Comparison of ENCODE assay signal across 21 cellular contexts in genomic region chr6:128538763-128539162, GRCh38.
"Had no signal": no experiment of that assay in that cellular context is flagged by ENCODE, and none has a peak within 500 bp of the region (broad histone marks: within the 10 kb centered on the region; RNA-seq: fewer than 3 reads in every experiment).

No MANE protein-coding gene starts in this region.

- H3K27ac ChIP-seq: adrenal gland, esophagus muscularis mucosa, foreskin keratinocyte, hepatocyte, pancreas, right lobe of liver, thoracic aorta had no signal

- H3K4me3 Mint-ChIP-seq: dendritic cell treated with granulocyte-macrophage colony-stimulating factor and Interleukin-4, amounts not matched to agents 40 ng/mL and 50 ng/mL, for 4 days; natural killer cell; stimulated activated effector memory CD8-positive, alpha-beta T cell treated with anti-CD3 and anti-CD28 coated beads, Interleukin-12 subunit alpha, Interleukin-12 subunit beta, amount 100 ng/mL, for 72 hours had no signal

- H3K36me3 ChIP-seq: adrenal gland, esophagus muscularis mucosa, pancreas, right lobe of liver, thoracic aorta had no signal

- H3K4me2 ChIP-seq: hepatocyte, smooth muscle cell had no signal

- ATAC-seq: foreskin keratinocyte; left cardiac atrium; natural killer cell; pancreas; right lobe of liver; stimulated activated effector memory CD8-positive, alpha-beta T cell treated with anti-CD3 and anti-CD28 coated beads, Interleukin-12 subunit alpha, Interleukin-12 subunit beta, amount 100 ng/mL, for 72 hours had no signal

- H3K4me1 Mint-ChIP-seq: natural killer cell; stimulated activated effector memory CD8-positive, alpha-beta T cell treated with anti-CD3 and anti-CD28 coated beads, Interleukin-12 subunit alpha, Interleukin-12 subunit beta, amount 100 ng/mL, for 72 hours had no signal

- H3K27ac Mint-ChIP-seq: dendritic cell treated with granulocyte-macrophage colony-stimulating factor and Interleukin-4, amounts not matched to agents 40 ng/mL and 50 ng/mL, for 4 days; natural killer cell; stimulated activated effector memory CD8-positive, alpha-beta T cell treated with anti-CD3 and anti-CD28 coated beads, Interleukin-12 subunit alpha, Interleukin-12 subunit beta, amount 100 ng/mL, for 72 hours had no signal

- H3K9me3 ChIP-seq: adrenal gland, esophagus muscularis mucosa, pancreas, right lobe of liver, thoracic aorta had no signal

- H3K36me3 Mint-ChIP-seq: natural killer cell; stimulated activated effector memory CD8-positive, alpha-beta T cell treated with anti-CD3 and anti-CD28 coated beads, Interleukin-12 subunit alpha, Interleukin-12 subunit beta, amount 100 ng/mL, for 72 hours had no signal

- DNase-seq: activated CD4-positive, alpha-beta T cell treated with anti-CD3 and anti-CD28 coated beads, Interleukin-2, amount 50 U/mL, for 1 hour; activated CD4-positive, CD25-positive, alpha-beta regulatory T cell treated with anti-CD3 and anti-CD28 coated beads, Interleukin-2, amount 50 U/mL, for 72 hours; activated CD8-positive, alpha-beta memory T cell treated with anti-CD3 and anti-CD28 coated beads, Interleukin-2, amount 50 U/mL, for 4 hours; activated effector memory CD4-positive, alpha-beta T cell treated with Interleukin-2 at 50 U/mL for 16 hours; activated naive CD4-positive, alpha-beta T cell treated with anti-CD3 and anti-CD28 coated beads, Interleukin-2, amount 50 U/mL, for 16 hours; activated T-cell treated with anti-CD3 and anti-CD28 coated beads, Interleukin-2, amount 50 U/mL, for 48 hours; adrenal gland; effector CD8-positive, alpha-beta T cell; left cardiac atrium; mesendoderm; natural killer cell; pancreas; right lobe of liver; stimulated activated CD4-positive, alpha-beta T cell treated with anti-CD3 and anti-CD28 coated beads, Interleukin-4, amount 100 ng/mL, for 24 hours had no signal

- H3K4me1 ChIP-seq: adrenal gland, esophagus muscularis mucosa, foreskin keratinocyte, pancreas, right lobe of liver had no signal

- H3K27me3 ChIP-seq: adrenal gland, esophagus muscularis mucosa, foreskin keratinocyte, hepatocyte, pancreas, right lobe of liver had no signal

- H2AFZ ChIP-seq: hepatocyte had no signal

- H3K4me3 ChIP-seq: adrenal gland, esophagus muscularis mucosa, hepatocyte, pancreas, right lobe of liver, smooth muscle cell, thoracic aorta had no signal

- H3K9me3 Mint-ChIP-seq: dendritic cell treated with granulocyte-macrophage colony-stimulating factor and Interleukin-4, amounts not matched to agents 40 ng/mL and 50 ng/mL, for 4 days; natural killer cell; stimulated activated effector memory CD8-positive, alpha-beta T cell treated with anti-CD3 and anti-CD28 coated beads, Interleukin-12 subunit alpha, Interleukin-12 subunit beta, amount 100 ng/mL, for 72 hours had no signal

- H3K79me2 ChIP-seq: hepatocyte had no signal

- H3K27me3 Mint-ChIP-seq: dendritic cell treated with granulocyte-macrophage colony-stimulating factor and Interleukin-4, amounts not matched to agents 40 ng/mL and 50 ng/mL, for 4 days had no signal
